ENCODE assay signal across 9 cellular contexts in genomic region chr1:47178665-47179022, GRCh38. TPM values are rescaled to one million over a fixed set of nuclear protein-coding genes. Genes with fewer than 3 reads are reported as not detected.
DNase-seq lines count a peak whose midpoint lies in the region; ATAC-seq and TF ChIP-seq lines count a peak whose summit lies in the region.
"Had no signal": no experiment of that assay in that cellular context is flagged by ENCODE, and none has a peak within 500 bp of the region (broad histone marks: within the 10 kb centered on the region; RNA-seq: fewer than 3 reads in every experiment).

No MANE protein-coding gene starts in this region.

- H3K4me1 Mint-ChIP-seq in T-helper 1 cell treated with Interleukin-12 subunit alpha and Interleukin-12 subunit beta and Interleukin-4 antibody, amounts not matched to agents 30 μg/mL and 1 μg/mL, for 36 hours (ENCODE audit: low read depth) = peaks cover 14% of the 10 kb centered on the region
- H3K4me1 Mint-ChIP-seq in activated CD4-positive, alpha-beta memory T cell treated with anti-CD3 and anti-CD28 coated beads for 36 hours (ENCODE audit: low read depth) = peaks cover 8% of the 10 kb centered on the region
- H3K4me1 Mint-ChIP-seq in activated T-cell treated with anti-CD3 and anti-CD28 coated beads, Interleukin-2, amount 50 U/mL, for 24 hours (ENCODE audit: low read depth) = peaks cover 12% of the 10 kb centered on the region

- ATAC-seq in HG02610 (IDR thresholded peaks at IDR 0.05; ENCODE audit: unreplicated experiment) = no peak

- TF ChIP-seq CTCF in fibroblast of villous mesenchyme (IDR thresholded peaks at IDR 0.05; ENCODE audit: insufficient read depth, low read depth, low read length) = no peak
- TF ChIP-seq CTCF in smooth muscle cell (IDR thresholded peaks at IDR 0.05; ENCODE audit: borderline replicate concordance, insufficient read depth, poor library complexity, severe bottlenecking) = no peak

- H3K27ac ChIP-seq in smooth muscle cell (ENCODE audit: low read depth) (no peak overlapping the region), substantia nigra (ENCODE audit: low read depth, low read length, poor library complexity, severe bottlenecking) (no peak overlapping the region)

- H3K4me3 ChIP-seq in fibroblast of villous mesenchyme (ENCODE audit: low read depth, low read length) (peak overlapping the region; percentile 50), smooth muscle cell (peak overlapping the region; percentile 51)

- peaks cover 23% of the 10 kb centered on the region for H3K27me3 Mint-ChIP-seq in T-helper 1 cell treated with Interleukin-12 subunit alpha and Interleukin-12 subunit beta and Interleukin-4 antibody, amounts not matched to agents 30 μg/mL and 1 μg/mL, for 36 hours (ENCODE audit: low read depth)
- H3K27me3 Mint-ChIP-seq in activated CD4-positive, alpha-beta memory T cell treated with anti-CD3 and anti-CD28 coated beads for 36 hours = peaks cover 31% of the 10 kb centered on the region
- peaks cover 67% of the 10 kb centered on the region for H3K27me3 Mint-ChIP-seq in activated T-cell treated with anti-CD3 and anti-CD28 coated beads, Interleukin-2, amount 50 U/mL, for 24 hours

- H2AFZ ChIP-seq in smooth muscle cell (ENCODE audit: low read depth) = peak overlapping the region; percentile 77

- no peaks in the 10 kb centered on the region for H3K9me3 ChIP-seq in smooth muscle cell (replicated peaks; ENCODE audit: low read depth)

- CTCF ChIA-PET in activated CD4-positive, alpha-beta memory T cell treated with anti-CD3 and anti-CD28 coated beads for 36 hours (lab: Charles Lee) = interaction anchor here (0.6 to 6.4 kb wide), 37 partner anchors 10 to 549 kb away, joined by 3 to 109 read pairs (median 4); partner anchors contain the start of genes FOXD2, PDZK1IP1 and STIL

- H3K9me3 Mint-ChIP-seq in T-helper 1 cell treated with Interleukin-12 subunit alpha and Interleukin-12 subunit beta and Interleukin-4 antibody, amounts not matched to agents 30 μg/mL and 1 μg/mL, for 36 hours = no peaks in the 10 kb centered on the region
- no peaks in the 10 kb centered on the region for H3K9me3 Mint-ChIP-seq in activated CD4-positive, alpha-beta memory T cell treated with anti-CD3 and anti-CD28 coated beads for 36 hours
- no peaks in the 10 kb centered on the region for H3K9me3 Mint-ChIP-seq in activated T-cell treated with anti-CD3 and anti-CD28 coated beads, Interleukin-2, amount 50 U/mL, for 24 hours

- peak overlapping the region; percentile 90 for H3K4me3 Mint-ChIP-seq in T-helper 1 cell treated with Interleukin-12 subunit alpha and Interleukin-12 subunit beta and Interleukin-4 antibody, amounts not matched to agents 30 μg/mL and 1 μg/mL, for 36 hours
- H3K4me3 Mint-ChIP-seq in activated CD4-positive, alpha-beta memory T cell treated with anti-CD3 and anti-CD28 coated beads for 36 hours = peak overlapping the region; percentile 74
- no peak overlapping the region for H3K4me3 Mint-ChIP-seq in activated T-cell treated with anti-CD3 and anti-CD28 coated beads, Interleukin-2, amount 50 U/mL, for 24 hours

- H3K79me2 ChIP-seq in smooth muscle cell (ENCODE audit: low read depth) = no peaks in the 10 kb centered on the region

- H3K27me3 ChIP-seq in smooth muscle cell (ENCODE audit: low read depth) = peaks cover 7% of the 10 kb centered on the region

- H4K20me1 ChIP-seq in smooth muscle cell (ENCODE audit: low read depth) = no peaks in the 10 kb centered on the region

- no peaks in the 10 kb centered on the region for H3K36me3 Mint-ChIP-seq in T-helper 1 cell treated with Interleukin-12 subunit alpha and Interleukin-12 subunit beta and Interleukin-4 antibody, amounts not matched to agents 30 μg/mL and 1 μg/mL, for 36 hours (ENCODE audit: low read depth)
- no peaks in the 10 kb centered on the region for H3K36me3 Mint-ChIP-seq in activated CD4-positive, alpha-beta memory T cell treated with anti-CD3 and anti-CD28 coated beads for 36 hours
- no peaks in the 10 kb centered on the region for H3K36me3 Mint-ChIP-seq in activated T-cell treated with anti-CD3 and anti-CD28 coated beads, Interleukin-2, amount 50 U/mL, for 24 hours (ENCODE audit: low read depth)

- intact Hi-C loops in activated CD4-positive, alpha-beta memory T cell treated with anti-CD3 and anti-CD28 coated beads for 36 hours (cut with micrococcal nuclease) = loop anchor here (1.0 to 10.0 kb wide), 5 partner anchors 85 to 549 kb away; partner anchors contain the start of gene STIL

- H3K9ac ChIP-seq in smooth muscle cell (ENCODE audit: low read depth) = no peak overlapping the region

- H3F3A ChIP-seq in smooth muscle cell (ENCODE audit: low read depth) = peaks cover 7% of the 10 kb centered on the region

- H3K27ac Mint-ChIP-seq in T-helper 1 cell treated with Interleukin-12 subunit alpha and Interleukin-12 subunit beta and Interleukin-4 antibody, amounts not matched to agents 30 μg/mL and 1 μg/mL, for 36 hours = peak overlapping the region; percentile 93
- no peak overlapping the region for H3K27ac Mint-ChIP-seq in activated CD4-positive, alpha-beta memory T cell treated with anti-CD3 and anti-CD28 coated beads for 36 hours
- H3K27ac Mint-ChIP-seq in activated T-cell treated with anti-CD3 and anti-CD28 coated beads, Interleukin-2, amount 50 U/mL, for 24 hours = no peak overlapping the region

- peak overlapping the region; percentile 91 for H3K4me2 ChIP-seq in smooth muscle cell

- DNase-seq in T-helper 1 cell (no peak), fibroblast of villous mesenchyme (ENCODE audit: low read depth) (no peak), smooth muscle cell (lab: John Stamatoyannopoulos, UW; ENCODE audit: unreplicated experiment) (no peak), substantia nigra (lab: John Stamatoyannopoulos, UW) (no peak)
- no peak for DNase-seq in activated CD4-positive, alpha-beta memory T cell treated with anti-CD3 and anti-CD28 coated beads for 36 hours
- DNase-seq in activated T-cell treated with anti-CD3 and anti-CD28 coated beads, Interleukin-2, amount 50 U/mL, for 24 hours = no peak

- H3K4me1 ChIP-seq in smooth muscle cell (ENCODE audit: low read depth) = no peaks in the 10 kb centered on the region

- 85% methylated on average over 8 of the region's 8 CpGs for WGBS in smooth muscle cell (ENCODE audit: low lambda C conversion rate)

- POLR2A ChIA-PET in activated CD4-positive, alpha-beta memory T cell treated with anti-CD3 and anti-CD28 coated beads for 36 hours (lab: Charles Lee) = interaction anchor here (1.0 kb wide), 1 partner anchor 155 kb away, joined by 3 read pairs; the partner anchor contains the start of gene CMPK1

- no peaks in the 10 kb centered on the region for H3K36me3 ChIP-seq in smooth muscle cell (ENCODE audit: low read depth)

RNA-seq across cellular contexts. Expression of gene PDZK1IP1, which starts 11.2 kb away (rescaled TPM):
- not detected for total RNA-seq in activated CD4-positive, alpha-beta memory T cell treated with anti-CD3 and anti-CD28 coated beads for 36 hours
- total RNA-seq in fibroblast of villous mesenchyme (0.43 TPM in 1 of 2 replicates, not detected in the other), smooth muscle cell (not detected in 2 replicates)
- polyA plus RNA-seq in smooth muscle cell = not detected in 2 replicates

RNA-seq across cellular contexts. Expression of gene CYP4A22, which starts 41.4 kb away (rescaled TPM):
- not detected for total RNA-seq in activated CD4-positive, alpha-beta memory T cell treated with anti-CD3 and anti-CD28 coated beads for 36 hours
- total RNA-seq in fibroblast of villous mesenchyme (not detected in 2 replicates), smooth muscle cell (not detected in 2 replicates)
- polyA plus RNA-seq in smooth muscle cell = not detected in 2 replicates
- total RNA-seq: dermis blood vessel endothelial cell had no signal

RNA-seq across cellular contexts. Expression of gene TAL1, which starts 53.4 kb away (rescaled TPM):
- under 1 TPM in 1 of 2 experiments, not detected in 1; 0.07 TPM for total RNA-seq in activated CD4-positive, alpha-beta memory T cell treated with anti-CD3 and anti-CD28 coated beads for 36 hours
- total RNA-seq in fibroblast of villous mesenchyme (0.32 TPM in 1 of 2 replicates, not detected in the other), smooth muscle cell (not detected in 2 replicates)
- not detected in 2 replicates for polyA plus RNA-seq in smooth muscle cell
